19 cellular contexts compared by ENCODE assay signal in the genomic region with DNA sequence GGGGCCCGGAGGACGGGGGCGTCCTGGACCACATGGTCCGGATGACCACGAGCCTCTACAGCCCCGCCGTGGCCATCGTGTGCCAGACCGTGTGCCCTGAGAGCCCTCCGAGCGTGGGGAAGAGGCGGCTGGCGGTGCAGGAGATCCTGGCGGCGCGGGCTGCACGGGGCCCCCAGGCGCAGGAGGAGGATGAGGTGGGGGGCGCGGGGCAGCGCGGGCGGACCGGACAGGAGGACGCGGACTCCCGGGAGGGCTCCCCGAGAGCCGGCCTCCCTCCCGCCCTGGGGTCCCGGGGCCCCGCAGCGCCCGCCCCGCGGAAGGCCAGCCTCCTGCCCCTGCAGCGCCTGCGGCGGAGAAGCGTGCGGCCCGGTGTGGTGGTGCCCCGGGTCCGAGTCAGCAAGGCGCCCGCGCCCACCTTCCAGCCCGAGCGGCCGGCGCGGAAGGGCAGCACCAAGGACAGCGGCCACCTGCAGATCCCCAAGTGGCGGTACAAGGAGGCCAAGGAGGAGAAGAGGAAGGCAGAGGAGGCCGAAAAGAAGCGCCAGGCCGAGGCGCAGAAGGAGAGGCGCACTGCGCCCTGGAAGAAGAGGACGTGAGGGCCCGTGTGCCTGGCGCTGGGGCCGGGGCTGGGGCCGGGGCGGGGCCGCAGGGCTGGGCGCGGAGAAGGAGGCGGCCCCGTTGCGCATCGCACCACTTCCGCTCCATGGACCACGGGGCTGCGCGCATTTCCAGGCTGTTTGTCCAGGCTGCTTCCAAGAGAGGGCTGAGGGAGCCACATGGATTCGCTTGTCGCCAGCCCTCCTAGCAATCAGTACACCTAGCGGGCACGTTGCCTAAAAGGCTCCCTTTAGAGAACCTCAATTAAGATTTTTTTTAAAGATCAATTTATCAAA.
DNase-seq lines count a peak whose midpoint lies in the region; FAIRE-seq and TF ChIP-seq lines count a peak whose summit lies in the region.
"Had no signal": no experiment of that assay in that cellular context is flagged by ENCODE, and none has a peak within 500 bp of the region (broad histone marks: within the 10 kb centered on the region; RNA-seq: fewer than 3 reads in every experiment).

No MANE protein-coding gene starts in this region.

- H3K4ac ChIP-seq in neuronal stem cell (ENCODE audit: low read length) = no peak overlapping the region

- no peaks in the 10 kb centered on the region for H3K27me3 ChIP-seq in endodermal cell (ENCODE audit: control insufficient read depth, insufficient read depth, low read length, poor library complexity, severe bottlenecking)
- H3K27me3 ChIP-seq in neuronal stem cell (ENCODE audit: control insufficient read depth in 3 of 3, insufficient read depth in 3 of 3, low read depth in 1 of 3, low read length in 3 of 3) = no peaks in the 10 kb centered on the region
- H3K27me3 ChIP-seq: suprapubic skin had no signal

- no peaks in the 10 kb centered on the region for H3K9me3 ChIP-seq in endodermal cell (ENCODE audit: control insufficient read depth, low read length)
- H3K9me3 ChIP-seq in neuronal stem cell (replicated peaks in 1 of 2; ENCODE audit: control insufficient read depth in 2 of 2, insufficient read depth in 1 of 2, low read depth in 1 of 2, low read length in 2 of 2) = peaks cover 0 to 1% of the 10 kb centered on the region in 2 donors
- H3K9me3 ChIP-seq: Caco-2, suprapubic skin had no signal

- H3K14ac ChIP-seq in neuronal stem cell (ENCODE audit: low read length) = no peak overlapping the region

- FAIRE-seq in H54 (lab: Jason Lieb, UNC) = no peak
- FAIRE-seq: GM12892 had no signal

- H4K8ac ChIP-seq in neuronal stem cell (ENCODE audit: low read depth, low read length) = no peak overlapping the region

- H3K27ac Mint-ChIP-seq in endodermal cell = no peak overlapping the region
- H3K27ac Mint-ChIP-seq in activated naive CD4-positive, alpha-beta T cell treated with anti-CD3 and anti-CD28 coated beads, Interleukin-2, amount 10 ng/mL, durations not matched to agents 7 days and 5 days = no peak overlapping the region
- H3K27ac Mint-ChIP-seq: activated naive CD4-positive, alpha-beta T cell treated with anti-CD3 and anti-CD28 coated beads, Interleukin-2, amount 50 U/mL, for 24 hours; brain; dendritic cell treated with granulocyte-macrophage colony-stimulating factor and Interleukin-4, amounts not matched to agents 40 ng/mL and 50 ng/mL, for 4 days had no signal

- no peak overlapping the region for H2AFZ ChIP-seq in neuronal stem cell (ENCODE audit: low read length)

- TF ChIP-seq CTCF in endodermal cell (conservative IDR thresholded peaks at IDR 0.05) = no peak

- H3K36me3 ChIP-seq in endodermal cell (ENCODE audit: control insufficient read depth, insufficient read depth, low read length) (no peaks in the 10 kb centered on the region), neuronal stem cell (replicated peaks in 1 of 2; ENCODE audit: control insufficient read depth in 2 of 2, insufficient read depth in 2 of 2, low read length in 2 of 2) (no peaks in the 10 kb centered on the region)

- TF ChIP-seq POLR2A in H54 (IDR thresholded peaks at IDR 0.05; ENCODE audit: low read depth, low read length) = no peak

- peak overlapping the region; percentile 22 for H2AK5ac ChIP-seq in neuronal stem cell (ENCODE audit: low read depth, low read length)

- H3K36me3 Mint-ChIP-seq in endodermal cell (ENCODE audit: low read depth) = peaks cover 5% of the 10 kb centered on the region
- H3K36me3 Mint-ChIP-seq in activated naive CD4-positive, alpha-beta T cell treated with anti-CD3 and anti-CD28 coated beads, Interleukin-2, amount 10 ng/mL, durations not matched to agents 7 days and 5 days = no peaks in the 10 kb centered on the region
- H3K36me3 Mint-ChIP-seq: activated naive CD4-positive, alpha-beta T cell treated with anti-CD3 and anti-CD28 coated beads, Interleukin-2, amount 50 U/mL, for 24 hours had no signal

- H3K23ac ChIP-seq in neuronal stem cell (ENCODE audit: low read depth, low read length, poor library complexity) = peak overlapping the region; percentile 25

- DNase-seq in ELF-1 (ENCODE audit: low read depth, low spot score) = peak; percentile 91
- DNase-seq in endodermal cell = peak; percentile 96
- DNase-seq in neuronal stem cell (ENCODE audit: low spot score) = no peak
- no peak for DNase-seq in activated naive CD4-positive, alpha-beta T cell treated with anti-CD3 and anti-CD28 coated beads, Interleukin-2, amount 10 ng/mL, durations not matched to agents 7 days and 5 days
- DNase-seq in OCI-M2 (lab: John Stamatoyannopoulos, UW; ENCODE audit: unreplicated experiment) = no peak
- no peak for DNase-seq in NOMO-1 (lab: John Stamatoyannopoulos, UW; ENCODE audit: unreplicated experiment in 2 of 2)
- no peak for DNase-seq in H54 (ENCODE audit: insufficient read length, low spot score)
- DNase-seq: activated CD4-positive, alpha-beta T cell treated with anti-CD3 and anti-CD28 coated beads, Interleukin-2, amount 50 U/mL, for 48 hours; naive B cell; NCI-H2029; NCI-H446; stimulated activated CD4-positive, alpha-beta T cell treated with anti-CD3 and anti-CD28 coated beads, Interleukin-4, amount 100 ng/mL, for 1 hour had no signal

- H2BK5ac ChIP-seq in neuronal stem cell (ENCODE audit: low read length) = no peak overlapping the region

- no peak overlapping the region for H2BK120ac ChIP-seq in neuronal stem cell (ENCODE audit: low read depth, low read length)

- H3K9ac ChIP-seq in endodermal cell (ENCODE audit: extremely low read depth, low read length, poor library complexity, severe bottlenecking) (no peak overlapping the region), neuronal stem cell (ENCODE audit: low read depth, low read length, poor library complexity) (no peak overlapping the region)

- H2BK12ac ChIP-seq in neuronal stem cell (ENCODE audit: low read length) = no peak overlapping the region

- no peak overlapping the region for H3K4me2 ChIP-seq in neuronal stem cell (ENCODE audit: insufficient read depth, low read length, poor library complexity, severe bottlenecking)

- H3K27me3 Mint-ChIP-seq in endodermal cell (ENCODE audit: insufficient read depth) = peaks cover 29% of the 10 kb centered on the region
- peaks cover 10% of the 10 kb centered on the region for H3K27me3 Mint-ChIP-seq in activated naive CD4-positive, alpha-beta T cell treated with anti-CD3 and anti-CD28 coated beads, Interleukin-2, amount 10 ng/mL, durations not matched to agents 7 days and 5 days
- H3K27me3 Mint-ChIP-seq: activated naive CD4-positive, alpha-beta T cell treated with anti-CD3 and anti-CD28 coated beads, Interleukin-2, amount 50 U/mL, for 24 hours; brain; dendritic cell treated with granulocyte-macrophage colony-stimulating factor and Interleukin-4, amounts not matched to agents 40 ng/mL and 50 ng/mL, for 4 days; naive B cell had no signal

- CTCF ChIA-PET in activated naive CD4-positive, alpha-beta T cell treated with anti-CD3 and anti-CD28 coated beads, Interleukin-2, amount 10 ng/mL, durations not matched to agents 7 days and 5 days (lab: Charles Lee) = no interaction called here

- H4K91ac ChIP-seq in neuronal stem cell (ENCODE audit: low read depth, low read length, poor library complexity) = no peak overlapping the region

- no peaks in the 10 kb centered on the region for H3K4me1 Mint-ChIP-seq in endodermal cell
- H3K4me1 Mint-ChIP-seq in activated naive CD4-positive, alpha-beta T cell treated with anti-CD3 and anti-CD28 coated beads, Interleukin-2, amount 10 ng/mL, durations not matched to agents 7 days and 5 days = peaks cover 8% of the 10 kb centered on the region

- H3K18ac ChIP-seq in neuronal stem cell (ENCODE audit: low read length) = no peak overlapping the region

- H3K9me3 Mint-ChIP-seq in endodermal cell = no peaks in the 10 kb centered on the region
- no peaks in the 10 kb centered on the region for H3K9me3 Mint-ChIP-seq in activated naive CD4-positive, alpha-beta T cell treated with anti-CD3 and anti-CD28 coated beads, Interleukin-2, amount 10 ng/mL, durations not matched to agents 7 days and 5 days
- H3K9me3 Mint-ChIP-seq: activated naive CD4-positive, alpha-beta T cell treated with anti-CD3 and anti-CD28 coated beads, Interleukin-2, amount 50 U/mL, for 24 hours; dendritic cell treated with granulocyte-macrophage colony-stimulating factor and Interleukin-4, amounts not matched to agents 40 ng/mL and 50 ng/mL, for 4 days; naive B cell had no signal

- no peaks in the 10 kb centered on the region for H3K4me1 ChIP-seq in endodermal cell (ENCODE audit: control insufficient read depth, insufficient read depth, low read length)
- peaks cover 0 to 3% of the 10 kb centered on the region in 2 donors for H3K4me1 ChIP-seq in neuronal stem cell (ENCODE audit: control insufficient read depth in 2 of 2, insufficient read depth in 1 of 2, low read depth in 1 of 2, low read length in 2 of 2)
- H3K4me1 ChIP-seq: Caco-2 had no signal

- H3K4me3 ChIP-seq in endodermal cell (ENCODE audit: low read length) = no peak overlapping the region
- no peak overlapping the region for H3K4me3 ChIP-seq in neuronal stem cell (ENCODE audit: low read length in 2 of 2)
- H3K4me3 ChIP-seq: suprapubic skin had no signal

- H3K27ac ChIP-seq in endodermal cell (ENCODE audit: low read depth, low read length) = no peak overlapping the region
- no peak overlapping the region for H3K27ac ChIP-seq in neuronal stem cell (replicated peaks; ENCODE audit: low read length)
- H3K27ac ChIP-seq: suprapubic skin had no signal

- H3K4me3 Mint-ChIP-seq in endodermal cell = no peak overlapping the region
- H3K4me3 Mint-ChIP-seq in activated naive CD4-positive, alpha-beta T cell treated with anti-CD3 and anti-CD28 coated beads, Interleukin-2, amount 10 ng/mL, durations not matched to agents 7 days and 5 days = no peak overlapping the region
- H3K4me3 Mint-ChIP-seq: activated naive CD4-positive, alpha-beta T cell treated with anti-CD3 and anti-CD28 coated beads, Interleukin-2, amount 50 U/mL, for 24 hours; dendritic cell treated with granulocyte-macrophage colony-stimulating factor and Interleukin-4, amounts not matched to agents 40 ng/mL and 50 ng/mL, for 4 days; naive B cell had no signal

- H2BK15ac ChIP-seq in neuronal stem cell (ENCODE audit: low read length) = no peak overlapping the region

- 95 to 97% methylated on average over 58 to 81 of the region's 81 CpGs for WGBS in endodermal cell (ENCODE audit: insufficient coverage in 1 of 2, insufficient read length in 1 of 2), 2 experiments
- no CpG with 5 or more reads among the region's 81 CpGs for WGBS in neuronal stem cell (ENCODE audit: extremely low coverage in 2 of 2, insufficient read length in 2 of 2, insufficient replicate concordance in 1 of 2), 2 donors

- H3K79me1 ChIP-seq in neuronal stem cell (ENCODE audit: low read depth, low read length) = peaks cover 2% of the 10 kb centered on the region

TF ChIP-seq in PFSK-1, 5 proteins besides CTCF, POLR2A, EP300 and RAD21 (continues in another document):
- TF ChIP-seq SIN3A (IDR thresholded peaks at IDR 0.05; ENCODE audit: borderline replicate concordance, insufficient read depth, low read length) = no peak

Comparison
In these comparisons a context has a peak if more than half of its experiments do, and no peak if none do; other contexts are left out.
1. DNase-seq: peak in ELF-1 (single experiment) and endodermal cell (single experiment); none in neuronal stem cell (single experiment), activated naive CD4-positive, alpha-beta T cell treated with anti-CD3 and anti-CD28 coated beads, Interleukin-2, amount 10 ng/mL, durations not matched to agents 7 days and 5 days (single experiment), OCI-M2 (single experiment), NOMO-1 (0 of 2) and H54 (single experiment).